Comparison of ENCODE assay signal across 23 cellular contexts in the genomic region with DNA sequence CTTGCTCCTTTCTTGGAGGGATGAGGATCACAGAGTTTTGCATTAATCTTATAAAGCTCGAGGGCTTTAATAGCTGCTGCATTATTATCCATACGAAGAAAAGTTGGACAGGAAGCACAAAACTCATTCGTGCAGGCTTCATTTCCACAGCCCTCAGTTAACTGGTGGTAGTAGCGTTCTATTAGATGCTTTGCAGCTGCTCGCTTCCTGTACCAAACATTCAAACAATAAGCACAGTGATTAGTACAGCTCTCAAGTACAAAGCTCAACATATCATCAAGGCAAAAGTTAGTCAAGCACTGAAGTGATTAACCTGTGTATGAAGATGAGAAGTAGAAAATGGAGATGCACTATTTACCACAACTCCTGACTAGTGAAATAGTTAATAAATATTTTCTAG.
"Had no signal": no experiment of that assay in that cellular context is flagged by ENCODE, and none has a peak within 500 bp of the region (broad histone marks: within the 10 kb centered on the region; RNA-seq: fewer than 3 reads in every experiment).

No MANE protein-coding gene starts in this region.

- H3K27ac ChIP-seq: HL-60, SJSA1, SK-N-MC had no signal

- H3K4me3 ChIP-seq: SJSA1, SK-N-MC had no signal

- DNase-seq: Kasumi-1, KG1, MM.1S, NCI-H1092 treated with DMSO at 0.1 percent for 48 hours, NCI-H1436, NCI-H187, NCI-H2029, NCI-H2081 treated with DMSO at 0.1 percent for 48 hours, NCI-H2171, NCI-H226, NCI-H446, NCI-H510A, NCI-H524 treated with DMSO at 0.1 percent for 48 hours, NCI-H69, NCI-H774, Right ventricle myocardium superior, RPMI8226, SIG-M5 had no signal

- FAIRE-seq: HTR-8/SVneo, RCC 7860 had no signal

- H3K9me3 ChIP-seq: SJSA1 had no signal

- H3K27me3 ChIP-seq: SJSA1 had no signal
